ENCODE assay signal across 8 cellular contexts in the genomic region with DNA sequence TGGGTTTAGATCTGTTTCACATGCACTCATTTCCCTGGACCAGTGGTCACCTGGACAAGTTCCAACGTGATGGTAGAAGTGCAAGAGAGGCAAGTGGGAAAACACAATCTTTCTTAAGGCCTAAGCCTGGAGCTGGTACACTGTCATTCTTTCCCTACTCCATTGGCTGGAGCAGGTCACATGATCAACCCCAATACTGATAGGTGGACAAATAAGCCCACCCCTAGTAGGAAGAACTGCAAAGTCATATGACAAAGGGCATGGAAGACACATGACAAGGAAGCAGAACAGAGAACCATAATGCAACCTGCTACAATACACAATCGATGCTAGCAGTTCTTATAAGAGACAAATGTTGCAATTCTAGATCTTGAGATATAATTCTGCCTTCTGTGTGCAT.
"Had no signal": no experiment of that assay in that cellular context is flagged by ENCODE, and none has a peak within 500 bp of the region (broad histone marks: within the 10 kb centered on the region; RNA-seq: fewer than 3 reads in every experiment).

No MANE protein-coding gene starts in this region.

- ATAC-seq: HCT116, HepG2 had no signal

- H3K27me3 Mint-ChIP-seq: IgD-negative memory B cell had no signal

- H3K4me1 Mint-ChIP-seq: IgD-negative memory B cell had no signal

- H3K4me3 ChIP-seq: HAP-1 had no signal

- H3K4me3 Mint-ChIP-seq: HFFc6, IgD-negative memory B cell had no signal

- H3K4me1 ChIP-seq: HAP-1 had no signal

- H3K27ac Mint-ChIP-seq: HFFc6, IgD-negative memory B cell had no signal

- H3K9me3 ChIP-seq: HAP-1 had no signal

- H3K36me3 Mint-ChIP-seq: IgD-negative memory B cell had no signal

- H3K36me3 ChIP-seq: HAP-1 had no signal

- DNase-seq: GOT3, H7, HFFc6, KG1 had no signal
